Comparison of ENCODE assay signal across 37 cellular contexts in genomic region chr3:30273304-30274072, GRCh38.
DNase-seq lines count a peak whose midpoint lies in the region; ATAC-seq and TF ChIP-seq lines count a peak whose summit lies in the region.
"Had no signal": no experiment of that assay in that cellular context is flagged by ENCODE, and none has a peak within 500 bp of the region (broad histone marks: within the 10 kb centered on the region; RNA-seq: fewer than 3 reads in every experiment).

No MANE protein-coding gene starts in this region.

- no peaks in the 10 kb centered on the region for H3K9me3 ChIP-seq in BE2C
- peaks cover 4% of the 10 kb centered on the region for H3K9me3 ChIP-seq in mesenchymal stem cell (ENCODE audit: control insufficient read depth, low read length)
- no peaks in the 10 kb centered on the region for H3K9me3 ChIP-seq in upper lobe of left lung
- H3K9me3 ChIP-seq: psoas muscle had no signal

- peak overlapping the region; percentile 29 for H3K27ac Mint-ChIP-seq in HFFc6
- H3K27ac Mint-ChIP-seq: activated CD8-positive, alpha-beta T cell treated with anti-CD3 and anti-CD28 coated beads, Interleukin-2, amount 10 ng/mL, durations not matched to agents 7 days and 5 days; activated naive CD4-positive, alpha-beta T cell treated with anti-CD3 and anti-CD28 coated beads, Interleukin-2, amount 50 U/mL, for 24 hours; activated T-helper 17 cell treated with anti-CD3 and anti-CD28 coated beads, Interleukin-2, amount 50 U/mL, for 72 hours; effector memory CD8-positive, alpha-beta T cell; naive thymus-derived CD8-positive, alpha-beta T cell; stimulated activated effector memory CD8-positive, alpha-beta T cell treated with anti-CD3 and anti-CD28 coated beads, Interleukin-12 subunit alpha, Interleukin-12 subunit beta, amount 100 ng/mL, for 72 hours had no signal

- H4K91ac ChIP-seq in mesenchymal stem cell (ENCODE audit: low read length): no peak overlapping the region

- H3K27ac ChIP-seq in mesenchymal stem cell (ENCODE audit: low read length, poor library complexity, severe bottlenecking): no peak overlapping the region
- no peak overlapping the region for H3K27ac ChIP-seq in upper lobe of left lung
- H3K27ac ChIP-seq: C4-2B, cardiac muscle cell, coronary artery, heart right ventricle, HL-60, psoas muscle, VCaP had no signal

- H3K4me3 ChIP-seq in BE2C (ENCODE audit: low read depth, low read length) (no peak overlapping the region), mesenchymal stem cell (ENCODE audit: insufficient read depth in 1 of 2, low read depth in 1 of 2, low read length in 2 of 2) (no peak overlapping the region), upper lobe of left lung (no peak overlapping the region)
- H3K4me3 ChIP-seq: cardiac muscle cell, coronary artery, heart right ventricle, psoas muscle had no signal

- TF ChIP-seq POLR2A in upper lobe of left lung (IDR thresholded peaks at IDR 0.05): no peak

- no peaks in the 10 kb centered on the region for H3K36me3 ChIP-seq in BE2C
- H3K36me3 ChIP-seq in mesenchymal stem cell (ENCODE audit: control insufficient read depth in 1 of 2, insufficient read depth in 2 of 2, low read depth in 1 of 2, low read length in 2 of 2): no peaks in the 10 kb centered on the region
- H3K36me3 ChIP-seq in upper lobe of left lung: no peaks in the 10 kb centered on the region
- H3K36me3 ChIP-seq: cardiac muscle cell, heart right ventricle had no signal

- peaks cover 5% of the 10 kb centered on the region; the same call in 1 of the 2 replicates for H3K4me1 ChIP-seq in BE2C
- no peaks in the 10 kb centered on the region for H3K4me1 ChIP-seq in mesenchymal stem cell (ENCODE audit: control insufficient read depth, insufficient read depth, low read depth, low read length)
- no peaks in the 10 kb centered on the region for H3K4me1 ChIP-seq in upper lobe of left lung
- H3K4me1 ChIP-seq: psoas muscle had no signal

- TF ChIP-seq CTCF in BE2C (IDR thresholded peaks at IDR 0.05; ENCODE audit: low read depth, low read length): no peak
- TF ChIP-seq CTCF in HFFc6 (IDR thresholded peaks at IDR 0.05): no peak
- TF ChIP-seq CTCF in upper lobe of left lung (IDR thresholded peaks at IDR 0.05): no peak

- H3K36me3 Mint-ChIP-seq in HFFc6 (ENCODE audit: low read depth): peaks cover 37% of the 10 kb centered on the region
- H3K36me3 Mint-ChIP-seq: activated naive CD4-positive, alpha-beta T cell treated with anti-CD3 and anti-CD28 coated beads, Interleukin-2, amount 50 U/mL, for 24 hours; stimulated activated effector memory CD8-positive, alpha-beta T cell treated with anti-CD3 and anti-CD28 coated beads, Interleukin-12 subunit alpha, Interleukin-12 subunit beta, amount 100 ng/mL, for 72 hours had no signal

- no peak overlapping the region for H2AK5ac ChIP-seq in mesenchymal stem cell (ENCODE audit: low read length, severe bottlenecking)

- no peak overlapping the region for H3K4me2 ChIP-seq in mesenchymal stem cell (ENCODE audit: low read length, poor library complexity, severe bottlenecking)

- H3K14ac ChIP-seq in mesenchymal stem cell (ENCODE audit: low read length in 2 of 2): no peak overlapping the region

- no peak for TF ChIP-seq EP300 in upper lobe of left lung (IDR thresholded peaks at IDR 0.05)

- no peak overlapping the region for H3K23ac ChIP-seq in mesenchymal stem cell (ENCODE audit: low read length in 2 of 2)

- ATAC-seq in upper lobe of left lung (ENCODE audit: low FRiP score in 2 of 2): no peak
- ATAC-seq in GM21390 (IDR thresholded peaks at IDR 0.05; ENCODE audit: unreplicated experiment): no peak
- no peak for ATAC-seq in HG03571 (IDR thresholded peaks at IDR 0.05; ENCODE audit: unreplicated experiment)
- ATAC-seq: activated CD8-positive, alpha-beta T cell treated with anti-CD3 and anti-CD28 coated beads, Interleukin-2, amount 10 ng/mL, durations not matched to agents 7 days and 5 days; activated T-helper 17 cell treated with anti-CD3 and anti-CD28 coated beads, Interleukin-2, amount 50 U/mL, for 72 hours; effector memory CD8-positive, alpha-beta T cell; heart right ventricle; naive thymus-derived CD8-positive, alpha-beta T cell; Panc1; psoas muscle; stimulated activated effector memory CD8-positive, alpha-beta T cell treated with anti-CD3 and anti-CD28 coated beads, Interleukin-12 subunit alpha, Interleukin-12 subunit beta, amount 100 ng/mL, for 72 hours had no signal

- H3K4me3 Mint-ChIP-seq in HFFc6: no peak overlapping the region
- H3K4me3 Mint-ChIP-seq: activated CD8-positive, alpha-beta T cell treated with anti-CD3 and anti-CD28 coated beads, Interleukin-2, amount 10 ng/mL, durations not matched to agents 7 days and 5 days; activated naive CD4-positive, alpha-beta T cell treated with anti-CD3 and anti-CD28 coated beads, Interleukin-2, amount 50 U/mL, for 24 hours; activated T-helper 17 cell treated with anti-CD3 and anti-CD28 coated beads, Interleukin-2, amount 50 U/mL, for 72 hours; effector memory CD8-positive, alpha-beta T cell; naive thymus-derived CD8-positive, alpha-beta T cell; stimulated activated effector memory CD8-positive, alpha-beta T cell treated with anti-CD3 and anti-CD28 coated beads, Interleukin-12 subunit alpha, Interleukin-12 subunit beta, amount 100 ng/mL, for 72 hours had no signal

- no peak overlapping the region for H4K8ac ChIP-seq in mesenchymal stem cell (ENCODE audit: low read length)

- peak; percentile 18 for DNase-seq in BE2C
- peak; percentile 27 for DNase-seq in HFFc6
- peak; percentile 71 for DNase-seq in astrocyte of the hippocampus (ENCODE audit: low read depth, low spot score)
- DNase-seq in mesenchymal stem cell: peak; percentile 57
- DNase-seq in upper lobe of left lung: no peak
- DNase-seq in NCI-H748 treated with DMSO at 0.1 percent for 48 hours (lab: John Stamatoyannopoulos, UW): no peak
- DNase-seq: activated CD4-positive, alpha-beta T cell treated with anti-CD3 and anti-CD28 coated beads for 4 hours; activated CD8-positive, alpha-beta T cell treated with anti-CD3 and anti-CD28 coated beads, Interleukin-2, amount 10 ng/mL, durations not matched to agents 7 days and 5 days; effector memory CD8-positive, alpha-beta T cell; erythroblast; foreskin melanocyte; heart right ventricle; KG1; kidney; MM.1S; naive thymus-derived CD8-positive, alpha-beta T cell; NCI-H1105 treated with DMSO at 0.1 percent for 48 hours; NCI-H2029; NCI-H345; NCI-H69; psoas muscle; SHP77; substantia nigra; SW 1271; T-helper 9 cell; trophoblast cell had no signal

- H3K27me3 ChIP-seq in BE2C (no peaks in the 10 kb centered on the region), mesenchymal stem cell (ENCODE audit: control insufficient read depth in 1 of 2, insufficient read depth in 1 of 2, low read length in 2 of 2) (no peaks in the 10 kb centered on the region), upper lobe of left lung (no peaks in the 10 kb centered on the region)
- H3K27me3 ChIP-seq: cardiac muscle cell, heart right ventricle had no signal

- no peak overlapping the region for H2BK5ac ChIP-seq in mesenchymal stem cell (ENCODE audit: low read depth, low read length, poor library complexity, severe bottlenecking)

- H2BK120ac ChIP-seq in mesenchymal stem cell (ENCODE audit: low read depth, low read length): no peak overlapping the region

- peaks cover 34% of the 10 kb centered on the region for H3K4me1 Mint-ChIP-seq in HFFc6 (ENCODE audit: low read depth)
- H3K4me1 Mint-ChIP-seq: activated naive CD4-positive, alpha-beta T cell treated with anti-CD3 and anti-CD28 coated beads, Interleukin-2, amount 50 U/mL, for 24 hours; activated T-helper 17 cell treated with anti-CD3 and anti-CD28 coated beads, Interleukin-2, amount 50 U/mL, for 72 hours; stimulated activated effector memory CD8-positive, alpha-beta T cell treated with anti-CD3 and anti-CD28 coated beads, Interleukin-12 subunit alpha, Interleukin-12 subunit beta, amount 100 ng/mL, for 72 hours had no signal

- H2AFZ ChIP-seq in mesenchymal stem cell (ENCODE audit: low read depth, low read length): no peak overlapping the region

- 60% methylated on average over 2 of the region's 2 CpGs for WGBS in mesenchymal stem cell
- WGBS in upper lobe of left lung, 2 donors: 65 to 90% methylated on average over 2 of the region's 2 CpGs

- H3K27me3 Mint-ChIP-seq in HFFc6 (ENCODE audit: insufficient read depth): peaks cover 2% of the 10 kb centered on the region
- H3K27me3 Mint-ChIP-seq: activated naive CD4-positive, alpha-beta T cell treated with anti-CD3 and anti-CD28 coated beads, Interleukin-2, amount 50 U/mL, for 24 hours; effector memory CD8-positive, alpha-beta T cell; naive thymus-derived CD8-positive, alpha-beta T cell had no signal

- peaks cover 28% of the 10 kb centered on the region for H3K9me3 Mint-ChIP-seq in HFFc6
- H3K9me3 Mint-ChIP-seq: activated naive CD4-positive, alpha-beta T cell treated with anti-CD3 and anti-CD28 coated beads, Interleukin-2, amount 50 U/mL, for 24 hours; activated T-helper 17 cell treated with anti-CD3 and anti-CD28 coated beads, Interleukin-2, amount 50 U/mL, for 72 hours; effector memory CD8-positive, alpha-beta T cell had no signal

- H2BK15ac ChIP-seq in mesenchymal stem cell (ENCODE audit: low read depth, poor library complexity, severe bottlenecking): no peak overlapping the region

- no peak overlapping the region for H2BK12ac ChIP-seq in mesenchymal stem cell (ENCODE audit: low read length in 2 of 2)

- no peak overlapping the region for H3K18ac ChIP-seq in mesenchymal stem cell (ENCODE audit: low read depth in 1 of 2, low read length in 2 of 2)

- no peak overlapping the region for H3K9ac ChIP-seq in mesenchymal stem cell (ENCODE audit: low read length)

- no peak overlapping the region for H3K4ac ChIP-seq in mesenchymal stem cell (ENCODE audit: low read depth in 1 of 2, low read length in 2 of 2)

- no peaks in the 10 kb centered on the region for H3K79me1 ChIP-seq in mesenchymal stem cell (replicated peaks; ENCODE audit: low read length, poor library complexity, severe bottlenecking)

Comparison
In these comparisons a context has a peak if more than half of its experiments do, and no peak if none do; other contexts are left out.
1. DNase-seq: peak in BE2C (single experiment), HFFc6 (single experiment), astrocyte of the hippocampus (single experiment) and mesenchymal stem cell (single experiment); none in upper lobe of left lung (0 of 2) and NCI-H748 treated with DMSO at 0.1 percent for 48 hours (single experiment).